ENCODE assay signal across 8 cellular contexts in genomic region chr16:77660311-77660710, GRCh38.
DNase-seq lines count a peak whose midpoint lies in the region; ATAC-seq and TF ChIP-seq lines count a peak whose summit lies in the region.

No MANE protein-coding gene starts in this region.

- no peak overlapping the region for H3K4me3 ChIP-seq in A673 (ENCODE audit: low read depth, low read length, poor library complexity, severe bottlenecking)
- H3K4me3 ChIP-seq in RWPE2 (ENCODE audit: severe bottlenecking), result no peak overlapping the region
- H3K4me3 ChIP-seq in gastroesophageal sphincter, result no peak overlapping the region

- no peaks in the 10 kb centered on the region for H3K27me3 ChIP-seq in A673 (replicated peaks; ENCODE audit: insufficient read depth, low read depth, low read length, poor library complexity)
- H3K27me3 ChIP-seq in RWPE2 (ENCODE audit: insufficient read depth, poor library complexity, severe bottlenecking), result no peaks in the 10 kb centered on the region
- peaks cover 36% of the 10 kb centered on the region for H3K27me3 ChIP-seq in gastroesophageal sphincter

- no peaks in the 10 kb centered on the region for H3K36me3 ChIP-seq in A673 (ENCODE audit: insufficient read depth, low read length, poor library complexity, severe bottlenecking)
- no peaks in the 10 kb centered on the region for H3K36me3 ChIP-seq in RWPE2 (ENCODE audit: low read depth)
- no peaks in the 10 kb centered on the region for H3K36me3 ChIP-seq in gastroesophageal sphincter

- TF ChIP-seq CTCF in A673 (conservative IDR thresholded peaks at IDR 0.05; ENCODE audit: low read depth, low read length) (peak; percentile 63), RWPE2 (IDR thresholded peaks at IDR 0.05; ENCODE audit: poor library complexity, severe bottlenecking) (peak; percentile 78), gastroesophageal sphincter (IDR thresholded peaks at IDR 0.05) (peak; percentile 8 to 53 (median 13)), type B pancreatic cell (conservative IDR thresholded peaks at IDR 0.05) (peak; percentile 74), CD14-positive monocyte (IDR thresholded peaks at IDR 0.05) (no peak)

- no peaks in the 10 kb centered on the region for H3K4me1 ChIP-seq in A673 (ENCODE audit: insufficient read depth, low read length, poor library complexity, severe bottlenecking)
- H3K4me1 ChIP-seq in RWPE2 (ENCODE audit: insufficient read depth, poor library complexity, severe bottlenecking), result no peaks in the 10 kb centered on the region
- no peaks in the 10 kb centered on the region for H3K4me1 ChIP-seq in gastroesophageal sphincter

- POLR2A ChIA-PET in A673 (lab: Charles Lee; ENCODE audit: low non-redundant PET), result no interaction called here

- H3K4me3 Mint-ChIP-seq in type B pancreatic cell (no peak overlapping the region), CD14-positive monocyte (no peak overlapping the region)

- peak; percentile 58; the same call in 1 of the 3 replicates for ATAC-seq in RWPE2 (ENCODE audit: low read depth)
- ATAC-seq in gastroesophageal sphincter, result no peak
- ATAC-seq in GM18502 (IDR thresholded peaks at IDR 0.05; ENCODE audit: poor library complexity, unreplicated experiment), result no peak

- H3K9me3 ChIP-seq in A673 (ENCODE audit: low read depth, low read length, poor library complexity, severe bottlenecking) (no peaks in the 10 kb centered on the region), RWPE2 (ENCODE audit: severe bottlenecking) (no peaks in the 10 kb centered on the region), gastroesophageal sphincter (peaks cover 0 to 22% (median 0%) of the 10 kb centered on the region in 3 donors)

- 7 to 23% methylated on average over 3 to 12 of the region's 12 CpGs for WGBS in gastroesophageal sphincter (ENCODE audit: low coverage in 1 of 2), 2 donors

- no peak for TF ChIP-seq POLR2A in gastroesophageal sphincter (IDR thresholded peaks at IDR 0.05)

- peaks cover 4% of the 10 kb centered on the region for H3K4me1 Mint-ChIP-seq in type B pancreatic cell (ENCODE audit: unreplicated experiment)
- H3K4me1 Mint-ChIP-seq in CD14-positive monocyte, result no peaks in the 10 kb centered on the region

- H3K36me3 Mint-ChIP-seq in type B pancreatic cell (no peaks in the 10 kb centered on the region), CD14-positive monocyte (no peaks in the 10 kb centered on the region)

- CTCF ChIA-PET in A673 (lab: Charles Lee), result interaction anchor here (0.5 to 0.6 kb wide), 2 partner anchors 13 to 343 kb away, joined by 4 to 12 read pairs; no protein-coding TSS in a partner anchor

- BruUV-seq in A673 (replicated peaks; lab: Mats Ljungman, UMichigan), result no TSS peak

- H3K9me3 Mint-ChIP-seq in type B pancreatic cell (peaks cover 12% of the 10 kb centered on the region), CD14-positive monocyte (peaks cover 22 to 44% (median 31%) of the 10 kb centered on the region in 7 donors)

- intact Hi-C loops in A673 (cut with micrococcal nuclease; ENCODE audit: unreplicated experiment), result loop anchor here (1.0 to 5.0 kb wide), 2 partner anchors 63 to 424 kb away; no protein-coding TSS in a partner anchor
- intact Hi-C loops in CD14-positive monocyte (cut with micrococcal nuclease), result no loop called here

- DNase-seq in A673 (ENCODE audit: low spot score) (peak; percentile 55), HT-29 (ENCODE audit: low spot score) (peak; percentile 13), RWPE2 (ENCODE audit: low spot score) (no peak), type B pancreatic cell (ENCODE audit: extremely low spot score, unreplicated experiment) (no peak), CD14-positive monocyte (ENCODE audit: low spot score) (no peak)
- no peak for DNase-seq in activated CD4-positive, alpha-beta T cell treated with anti-CD3 and anti-CD28 coated beads, Interleukin-2, amount 50 U/mL, for 1 hour

- H3K27ac ChIP-seq in A673 (ENCODE audit: low read depth, low read length, poor library complexity, severe bottlenecking) (no peak overlapping the region), RWPE2 (ENCODE audit: poor library complexity, severe bottlenecking) (no peak overlapping the region), gastroesophageal sphincter (no peak overlapping the region)

- H3K27me3 Mint-ChIP-seq in type B pancreatic cell (peaks cover 7% of the 10 kb centered on the region), CD14-positive monocyte (ENCODE audit: low read depth in 3 of 3) (peaks cover 1 to 8% (median 4%) of the 10 kb centered on the region in 3 donors)

- no peak for TF ChIP-seq EP300 in gastroesophageal sphincter (IDR thresholded peaks at IDR 0.05)

- H3K27ac Mint-ChIP-seq in type B pancreatic cell, result no peak overlapping the region
- H3K27ac Mint-ChIP-seq in CD14-positive monocyte, result no peak overlapping the region

Comparison
In these comparisons a context has a peak if more than half of its experiments do, and no peak if none do; other contexts are left out.
1. DNase-seq: peak in A673 (single experiment) and HT-29 (single experiment); none in RWPE2 (single experiment), type B pancreatic cell (single experiment), CD14-positive monocyte (single experiment) and activated CD4-positive, alpha-beta T cell treated with anti-CD3 and anti-CD28 coated beads, Interleukin-2, amount 50 U/mL, for 1 hour (single experiment).